Comparison of ENCODE assay signal across 22 cellular contexts in the genomic region with DNA sequence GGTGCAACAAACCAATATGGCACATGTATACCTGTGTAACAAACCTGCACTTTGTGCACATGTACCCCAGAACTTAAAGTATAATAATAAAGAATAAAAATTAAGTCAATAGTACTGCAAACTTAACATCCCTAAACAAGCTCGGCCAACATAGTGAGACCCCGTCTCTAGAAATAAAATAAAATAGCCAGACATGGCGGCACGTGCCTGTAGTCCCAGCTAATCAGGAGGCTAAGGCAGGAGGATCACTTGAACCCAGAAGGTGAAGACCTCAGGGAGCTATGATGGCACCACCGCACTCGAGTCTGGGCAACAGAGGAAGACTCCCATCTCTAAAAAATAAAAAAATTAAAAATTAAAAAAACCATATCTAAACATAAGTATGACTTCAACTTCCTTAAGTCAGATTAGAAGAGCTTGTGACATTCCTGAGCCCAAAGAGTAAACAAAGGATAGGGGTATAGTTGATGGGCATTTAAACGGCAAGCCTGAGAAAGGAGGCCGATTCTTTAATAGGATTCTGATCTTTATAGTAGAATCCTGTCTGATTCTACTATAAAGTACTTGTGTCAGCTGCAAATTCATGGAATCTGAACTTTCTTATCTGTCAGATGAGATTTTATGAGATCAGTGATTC. TPM values are rescaled to one million over a fixed set of nuclear protein-coding genes. Genes with fewer than 3 reads are reported as not detected.
A peak's percentile ranks its signal among the peaks of the same experiment; 100 is the strongest.
DNase-seq lines count a peak whose midpoint lies in the region; ATAC-seq and TF ChIP-seq lines count a peak whose summit lies in the region.
"Had no signal": no experiment of that assay in that cellular context is flagged by ENCODE, and none has a peak within 500 bp of the region (broad histone marks: within the 10 kb centered on the region; RNA-seq: fewer than 3 reads in every experiment).

No MANE protein-coding gene starts in this region.

- no peaks in the 10 kb centered on the region for H3K36me3 Mint-ChIP-seq in CD4-positive, alpha-beta T cell (ENCODE audit: low read depth)
- H3K36me3 Mint-ChIP-seq in activated T-helper 2 cell treated with anti-CD3 and anti-CD28 coated beads, Interferon-gamma antibody, Interleukin-2, Interleukin-4, amounts not matched to agents 10 μg/mL and 5 μg/mL and 100 μg/mL, durations not matched to agents 14 hours and 24 hours and 36 hours (ENCODE audit: low read depth) = peaks cover 12% of the 10 kb centered on the region
- H3K36me3 Mint-ChIP-seq: neural progenitor cell had no signal

- DNase-seq in CD4-positive, alpha-beta T cell = no peak
- DNase-seq in activated T-helper 2 cell treated with anti-CD3 and anti-CD28 coated beads, Interferon-gamma antibody, Interleukin-2, Interleukin-4, amounts not matched to agents 10 μg/mL and 5 μg/mL and 100 μg/mL, durations not matched to agents 14 hours and 24 hours and 36 hours (ENCODE audit: low spot score) = no peak
- DNase-seq in lung (ENCODE audit: low spot score) (no peak), suprapubic skin (ENCODE audit: low spot score in 2 of 2) (no peak), prostate gland (ENCODE audit: low spot score) (no peak), midbrain (lab: John Stamatoyannopoulos, UW) (no peak)
- no peak for DNase-seq in stimulated activated CD4-positive, alpha-beta T cell treated with anti-CD3 and anti-CD28 coated beads, Interleukin-15, amount 100 ng/mL, for 24 hours
- DNase-seq: activated CD4-positive, alpha-beta T cell treated with anti-CD3 and anti-CD28 coated beads, Interleukin-2, amount 50 U/mL, for 1 hour; activated CD8-positive, alpha-beta memory T cell treated with anti-CD3 and anti-CD28 coated beads, Interleukin-2, amount 50 U/mL, for 4 hours; activated gamma-delta T cell; body of pancreas; DMS53; head of caudate nucleus; left lung; NCI-H1436 treated with DMSO at 0.1 percent for 48 hours; NCI-H2171; NCI-H524; stimulated activated CD4-positive, alpha-beta T cell treated with anti-CD3 and anti-CD28 coated beads, Interleukin-12 subunit alpha, Interleukin-12 subunit beta, amount 100 ng/mL, for 4 hours had no signal

- WGBS in lung, 2 donors = 46 to 58% methylated on average over 8 of the region's 8 CpGs
- WGBS in suprapubic skin = 84% methylated on average over 8 of the region's 8 CpGs
- WGBS in prostate gland = 76% methylated on average over 8 of the region's 8 CpGs

- H3K9me3 ChIP-seq in CD4-positive, alpha-beta T cell (ENCODE audit: control insufficient read depth, low read length) = no peaks in the 10 kb centered on the region
- H3K9me3 ChIP-seq in lung (ENCODE audit: control insufficient read depth in 2 of 2, insufficient read depth in 1 of 2, low read length in 1 of 2) (peaks cover 0 to 3% of the 10 kb centered on the region in 2 donors), suprapubic skin (no peaks in the 10 kb centered on the region), prostate gland (no peaks in the 10 kb centered on the region)
- H3K9me3 ChIP-seq: body of pancreas, left lung had no signal

- H3K4me3 Mint-ChIP-seq in CD4-positive, alpha-beta T cell = peak overlapping the region; percentile 81
- H3K4me3 Mint-ChIP-seq in activated T-helper 2 cell treated with anti-CD3 and anti-CD28 coated beads, Interferon-gamma antibody, Interleukin-2, Interleukin-4, amounts not matched to agents 10 μg/mL and 5 μg/mL and 100 μg/mL, durations not matched to agents 14 hours and 24 hours and 36 hours (ENCODE audit: low read depth) = peak overlapping the region; percentile 78
- H3K4me3 Mint-ChIP-seq: neural progenitor cell had no signal

- H3K4me3 ChIP-seq in lung (peak overlapping the region; percentile 21), suprapubic skin (peak overlapping the region; percentile 40), prostate gland (no peak overlapping the region)
- H3K4me3 ChIP-seq: body of pancreas, neural progenitor cell had no signal

- H3K27me3 Mint-ChIP-seq in CD4-positive, alpha-beta T cell = peaks cover 6% of the 10 kb centered on the region
- H3K27me3 Mint-ChIP-seq in activated T-helper 2 cell treated with anti-CD3 and anti-CD28 coated beads, Interferon-gamma antibody, Interleukin-2, Interleukin-4, amounts not matched to agents 10 μg/mL and 5 μg/mL and 100 μg/mL, durations not matched to agents 14 hours and 24 hours and 36 hours (ENCODE audit: low read depth) = no peaks in the 10 kb centered on the region
- H3K27me3 Mint-ChIP-seq: stimulated activated naive CD8-positive, alpha-beta T cell treated with anti-CD3 and anti-CD28 coated beads, Interleukin-15, Interleukin-2, amounts not matched to agents 100 ng/mL and 50 ng/mL, for 24 hours had no signal

- H3K27ac Mint-ChIP-seq in CD4-positive, alpha-beta T cell = no peak overlapping the region
- no peak overlapping the region for H3K27ac Mint-ChIP-seq in activated T-helper 2 cell treated with anti-CD3 and anti-CD28 coated beads, Interferon-gamma antibody, Interleukin-2, Interleukin-4, amounts not matched to agents 10 μg/mL and 5 μg/mL and 100 μg/mL, durations not matched to agents 14 hours and 24 hours and 36 hours
- H3K27ac Mint-ChIP-seq: neural progenitor cell; stimulated activated naive CD8-positive, alpha-beta T cell treated with anti-CD3 and anti-CD28 coated beads, Interleukin-15, Interleukin-2, amounts not matched to agents 100 ng/mL and 50 ng/mL, for 24 hours; T-helper 1 cell treated with Interleukin-12 subunit alpha and Interleukin-12 subunit beta and Interleukin-4 antibody, amounts not matched to agents 30 μg/mL and 1 μg/mL, for 36 hours had no signal

- CTCF ChIA-PET in CD4-positive, alpha-beta T cell (lab: Charles Lee) = interaction anchor here (1.2 kb wide), 2 partner anchors 11 to 13 kb away, joined by 3 read pairs; no protein-coding TSS in a partner anchor

- POLR2A ChIA-PET in CD4-positive, alpha-beta T cell (lab: Charles Lee) = interaction anchor here (0.6 kb wide), 1 partner anchor 585 kb away, joined by 3 read pairs; no protein-coding TSS in a partner anchor

- no peaks in the 10 kb centered on the region for H3K9me3 Mint-ChIP-seq in CD4-positive, alpha-beta T cell
- H3K9me3 Mint-ChIP-seq in activated T-helper 2 cell treated with anti-CD3 and anti-CD28 coated beads, Interferon-gamma antibody, Interleukin-2, Interleukin-4, amounts not matched to agents 10 μg/mL and 5 μg/mL and 100 μg/mL, durations not matched to agents 14 hours and 24 hours and 36 hours = no peaks in the 10 kb centered on the region
- H3K9me3 Mint-ChIP-seq: stimulated activated naive CD8-positive, alpha-beta T cell treated with anti-CD3 and anti-CD28 coated beads, Interleukin-15, Interleukin-2, amounts not matched to agents 100 ng/mL and 50 ng/mL, for 24 hours; T-helper 1 cell treated with Interleukin-12 subunit alpha and Interleukin-12 subunit beta and Interleukin-4 antibody, amounts not matched to agents 30 μg/mL and 1 μg/mL, for 36 hours had no signal

- TF ChIP-seq EP300 in suprapubic skin (IDR thresholded peaks at IDR 0.05) = no peak

- peaks cover 0 to 4% of the 10 kb centered on the region in 2 donors for H3K4me1 ChIP-seq in lung (ENCODE audit: control insufficient read depth in 2 of 2, insufficient read depth in 2 of 2, low read length in 2 of 2)
- no peaks in the 10 kb centered on the region for H3K4me1 ChIP-seq in suprapubic skin
- H3K4me1 ChIP-seq in prostate gland (replicated peaks) = no peaks in the 10 kb centered on the region
- H3K4me1 ChIP-seq: body of pancreas, neural progenitor cell had no signal

- H3K27me3 ChIP-seq in CD4-positive, alpha-beta T cell (ENCODE audit: control insufficient read depth, insufficient read depth, low read length) = peaks cover 8% of the 10 kb centered on the region
- H3K27me3 ChIP-seq in lung (ENCODE audit: control insufficient read depth, insufficient read depth) (no peaks in the 10 kb centered on the region), suprapubic skin (no peaks in the 10 kb centered on the region), prostate gland (replicated peaks; ENCODE audit: insufficient read depth) (no peaks in the 10 kb centered on the region)
- H3K27me3 ChIP-seq: body of pancreas, left lung, neural progenitor cell had no signal

- TF ChIP-seq CTCF in CD4-positive, alpha-beta T cell (IDR thresholded peaks at IDR 0.05) = no peak
- TF ChIP-seq CTCF in lung (IDR thresholded peaks at IDR 0.05; ENCODE audit: control extremely low read depth, extremely low read depth) = no peak
- no peak for TF ChIP-seq CTCF in suprapubic skin (IDR thresholded peaks at IDR 0.05)
- TF ChIP-seq CTCF in prostate gland (IDR thresholded peaks at IDR 0.05) = no peak

- H3K36me3 ChIP-seq in lung (ENCODE audit: control insufficient read depth in 2 of 2, insufficient read depth in 2 of 2, low read length in 2 of 2) (no peaks in the 10 kb centered on the region), suprapubic skin (no peaks in the 10 kb centered on the region), prostate gland (no peaks in the 10 kb centered on the region)
- H3K36me3 ChIP-seq: left lung, neural progenitor cell had no signal

- intact Hi-C loops in CD4-positive, alpha-beta T cell (cut with DNase I, micrococcal nuclease) = no loop called here
- intact Hi-C loops in activated T-helper 2 cell treated with anti-CD3 and anti-CD28 coated beads, Interferon-gamma antibody, Interleukin-2, Interleukin-4, amounts not matched to agents 10 μg/mL and 5 μg/mL and 100 μg/mL, durations not matched to agents 14 hours and 24 hours and 36 hours (cut with micrococcal nuclease) = loop anchor here (5.0 kb wide), 1 partner anchor 187 kb away; the partner anchor contains the start of gene CUL3
- intact Hi-C loops in prostate gland (cut with DNase I) = no loop called here

- no peak overlapping the region for H3K27ac ChIP-seq in CD4-positive, alpha-beta T cell (ENCODE audit: low read depth, low read length)
- H3K27ac ChIP-seq in lung (ENCODE audit: low read depth in 1 of 2, low read length in 1 of 2) (no peak overlapping the region), suprapubic skin (no peak overlapping the region), prostate gland (no peak overlapping the region)
- H3K27ac ChIP-seq: body of pancreas, neural progenitor cell had no signal

- peaks cover 19% of the 10 kb centered on the region for H3K4me1 Mint-ChIP-seq in CD4-positive, alpha-beta T cell (ENCODE audit: low read depth)
- peaks cover 26% of the 10 kb centered on the region for H3K4me1 Mint-ChIP-seq in activated T-helper 2 cell treated with anti-CD3 and anti-CD28 coated beads, Interferon-gamma antibody, Interleukin-2, Interleukin-4, amounts not matched to agents 10 μg/mL and 5 μg/mL and 100 μg/mL, durations not matched to agents 14 hours and 24 hours and 36 hours (ENCODE audit: low read depth)
- H3K4me1 Mint-ChIP-seq: neural progenitor cell had no signal

- no peak for TF ChIP-seq POLR2A in suprapubic skin (IDR thresholded peaks at IDR 0.05)
- TF ChIP-seq POLR2A in prostate gland (IDR thresholded peaks at IDR 0.05) = no peak

- no peak for ATAC-seq in CD4-positive, alpha-beta T cell (ENCODE audit: poor library complexity)
- ATAC-seq in lung (ENCODE audit: insufficient read depth, low FRiP score) = no peak
- ATAC-seq: body of pancreas had no signal

RNA-seq across cellular contexts. Expression of gene FAM124B, which starts 1.6 kb away (rescaled TPM):
- total RNA-seq in CD4-positive, alpha-beta T cell = 1 to 10 TPM; 1.1 to 1.3 TPM
- total RNA-seq in activated T-helper 2 cell treated with anti-CD3 and anti-CD28 coated beads, Interferon-gamma antibody, Interleukin-2, Interleukin-4, amounts not matched to agents 10 μg/mL and 5 μg/mL and 100 μg/mL, durations not matched to agents 14 hours and 24 hours and 36 hours = 2.0 and 2.1 TPM in 2 replicates
- total RNA-seq in lung (10 to 100 TPM in 1 of 2 donors, 1 to 10 TPM in 1; 1.6 to 21.4 TPM), suprapubic skin (1 to 10 TPM in 2 of 4 donors, under 1 TPM in 2; 0.30 to 5.2 (median 1.1) TPM), prostate gland (under 1 TPM; 0.18 to 0.91 TPM)
- polyA plus RNA-seq in lung = 1 to 10 TPM in 1 of 2 donors, under 1 TPM in 1; 0.71 to 1.8 TPM
- total RNA-seq: fibroblast of lung had no signal
- polyA plus RNA-seq: fibroblast of lung had no signal

Comparison
In these comparisons a context has a peak if more than half of its experiments do, and no peak if none do; other contexts are left out.
1. H3K4me3 ChIP-seq: peak in lung (single experiment) and suprapubic skin (single experiment); none in prostate gland (0 of 2).